9 cellular contexts compared by ENCODE assay signal in the genomic region with DNA sequence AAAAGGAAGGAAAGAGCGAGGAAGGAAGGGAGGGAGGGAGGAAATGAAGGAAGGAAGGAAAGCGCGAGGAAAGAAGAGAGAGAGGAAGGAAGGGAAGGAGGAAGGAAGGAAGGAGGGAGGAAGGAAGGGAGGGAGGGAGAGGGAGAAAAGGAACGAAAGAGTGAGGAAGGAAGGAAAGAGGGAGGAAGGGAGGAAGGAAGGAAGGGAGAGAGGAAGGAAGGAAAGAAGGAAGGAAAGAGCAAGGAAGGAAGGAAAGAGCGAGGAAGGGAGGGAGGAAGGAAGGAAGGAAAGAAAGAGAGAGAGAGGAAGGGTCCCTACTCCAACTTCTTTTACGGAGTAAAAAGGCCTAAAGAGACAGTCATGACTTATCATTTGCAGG. TPM values are rescaled to one million over a fixed set of nuclear protein-coding genes. Genes with fewer than 3 reads are reported as not detected.
DNase-seq lines count a peak whose midpoint lies in the region; ATAC-seq, FAIRE-seq and TF ChIP-seq lines count a peak whose summit lies in the region.
"Had no signal": no experiment of that assay in that cellular context is flagged by ENCODE, and none has a peak within 500 bp of the region (broad histone marks: within the 10 kb centered on the region; RNA-seq: fewer than 3 reads in every experiment).

No MANE protein-coding gene starts in this region.

- DNase-seq in activated T-cell treated with anti-CD3 and anti-CD28 coated beads, Interleukin-2, amount 50 U/mL, for 72 hours = no peak
- DNase-seq in activated T-cell treated with anti-CD3 and anti-CD28 coated beads, Interleukin-2, amount 50 U/mL, for 1 hour = no peak
- DNase-seq in caudate nucleus (lab: John Stamatoyannopoulos, UW) (no peak), type B pancreatic cell (ENCODE audit: extremely low spot score, unreplicated experiment) (no peak), cerebellar cortex (ENCODE audit: low spot score) (no peak), NCI-H524 treated with DMSO at 0.1 percent for 48 hours (lab: John Stamatoyannopoulos, UW) (no peak), H54 (ENCODE audit: insufficient read length, low spot score) (no peak)

- WGBS in mesodermal cell (ENCODE audit: insufficient coverage in 2 of 2), 2 experiments = 84 to 96% methylated on average over 5 to 6 of the region's 6 CpGs

- peak overlapping the region; percentile 87 to 90 for H3K4me3 Mint-ChIP-seq in activated T-cell treated with anti-CD3 and anti-CD28 coated beads, Interleukin-2, amount 50 U/mL, for 72 hours
- peak overlapping the region; percentile 96 for H3K4me3 Mint-ChIP-seq in type B pancreatic cell

- H3K4me3 ChIP-seq in mesodermal cell (ENCODE audit: extremely low read depth, insufficient read depth, low read length, poor library complexity, severe bottlenecking) = peak overlapping the region; percentile 54

- H3K27ac ChIP-seq in caudate nucleus (ENCODE audit: low read depth, low read length) = peak overlapping the region; percentile 90
- peak overlapping the region; percentile 96 for H3K27ac ChIP-seq in mesodermal cell (ENCODE audit: low read depth, low read length, severe bottlenecking)
- H3K27ac ChIP-seq: BLaER1 had no signal

- ATAC-seq in activated T-cell treated with anti-CD3 and anti-CD28 coated beads, Interleukin-2, amount 50 U/mL, for 72 hours (replicated peaks in 1 of 2) = no peak

- H3K27ac Mint-ChIP-seq in activated T-cell treated with anti-CD3 and anti-CD28 coated beads, Interleukin-2, amount 50 U/mL, for 72 hours = no peak overlapping the region
- H3K27ac Mint-ChIP-seq in type B pancreatic cell = peak overlapping the region; percentile 97

- peaks cover 3% of the 10 kb centered on the region for H3K4me1 ChIP-seq in mesodermal cell (ENCODE audit: control insufficient read depth, insufficient read depth, low read length, poor library complexity, severe bottlenecking)

- H3K9me3 Mint-ChIP-seq in activated T-cell treated with anti-CD3 and anti-CD28 coated beads, Interleukin-2, amount 50 U/mL, for 72 hours = peaks cover 2% of the 10 kb centered on the region in 2 donors
- peaks cover 3% of the 10 kb centered on the region for H3K9me3 Mint-ChIP-seq in type B pancreatic cell

- FAIRE-seq in H54 (lab: Jason Lieb, UNC) = no peak

- H3K36me3 ChIP-seq in mesodermal cell (ENCODE audit: control insufficient read depth, insufficient read depth, low read length) = no peaks in the 10 kb centered on the region
- H3K36me3 ChIP-seq: BLaER1 had no signal

- TF ChIP-seq POLR2A in H54 (IDR thresholded peaks at IDR 0.05; ENCODE audit: low read depth, low read length) = no peak

- H3K4me1 Mint-ChIP-seq in activated T-cell treated with anti-CD3 and anti-CD28 coated beads, Interleukin-2, amount 50 U/mL, for 72 hours (ENCODE audit: low read depth) = peaks cover 34% of the 10 kb centered on the region
- peaks cover 40% of the 10 kb centered on the region for H3K4me1 Mint-ChIP-seq in type B pancreatic cell (ENCODE audit: unreplicated experiment)

- no peak for TF ChIP-seq CTCF in type B pancreatic cell (conservative IDR thresholded peaks at IDR 0.05)

- H3K36me3 Mint-ChIP-seq in activated T-cell treated with anti-CD3 and anti-CD28 coated beads, Interleukin-2, amount 50 U/mL, for 72 hours (ENCODE audit: insufficient read depth in 2 of 2) = peaks cover 2 to 4% of the 10 kb centered on the region in 2 donors
- peaks cover 16% of the 10 kb centered on the region for H3K36me3 Mint-ChIP-seq in type B pancreatic cell

- peaks cover 56% of the 10 kb centered on the region for H3K27me3 Mint-ChIP-seq in activated T-cell treated with anti-CD3 and anti-CD28 coated beads, Interleukin-2, amount 50 U/mL, for 72 hours (ENCODE audit: low read depth)
- H3K27me3 Mint-ChIP-seq in type B pancreatic cell = peaks cover 3% of the 10 kb centered on the region

- peaks cover 9% of the 10 kb centered on the region for H3K9me3 ChIP-seq in mesodermal cell (ENCODE audit: control insufficient read depth, low read length)

RNA-seq across cellular contexts. Expression of gene TRIM2, which starts 17.5 kb away (rescaled TPM):
- total RNA-seq in activated T-cell treated with anti-CD3 and anti-CD28 coated beads, Interleukin-2, amount 50 U/mL, for 72 hours = 1 to 10 TPM; 1.3 to 1.4 TPM
- 24.0 TPM for polyA plus RNA-seq in mesodermal cell (2013, experiment 1 of 2)
- 22.8 TPM for polyA plus RNA-seq in mesodermal cell (2013, experiment 2 of 2)
- 83.1 and 105 TPM in 2 replicates for total RNA-seq in type B pancreatic cell (ENCODE audit: low replicate concordance)

Comparison
In these comparisons a context has a peak if more than half of its experiments do, and no peak if none do; other contexts are left out.
1. RNA of gene TRIM2, which starts 17.5 kb away (total RNA-seq): 83.1 to 105 TPM in type B pancreatic cell; 1.3 to 1.4 TPM in activated T-cell treated with anti-CD3 and anti-CD28 coated beads, Interleukin-2, amount 50 U/mL, for 72 hours; every median in the first group is over 10 times any median in the second.